Comparison of ENCODE assay signal across 22 cellular contexts in genomic region chr4:3703677-3704521, GRCh38.
DNase-seq lines count a peak whose midpoint lies in the region; ATAC-seq, FAIRE-seq and TF ChIP-seq lines count a peak whose summit lies in the region.
"Had no signal": no experiment of that assay in that cellular context is flagged by ENCODE, and none has a peak within 500 bp of the region (broad histone marks: within the 10 kb centered on the region; RNA-seq: fewer than 3 reads in every experiment).

No MANE protein-coding gene starts in this region.

- no peaks in the 10 kb centered on the region for H3K79me1 ChIP-seq in H1 (ENCODE audit: low read depth, low read length)

- no peak for TF ChIP-seq RAD21 in HCT116 (IDR thresholded peaks at IDR 0.05; ENCODE audit: low read depth)
- no peak for TF ChIP-seq RAD21 in H1 (IDR thresholded peaks at IDR 0.05 in 1 of 2, conservative IDR thresholded peaks at IDR 0.05 in 1 of 2; ENCODE audit: low read depth in 2 of 2, low read length in 2 of 2)

- no TSS peak for BruUV-seq in HCT116 (replicated peaks; lab: Mats Ljungman, UMichigan)

- H3K18ac ChIP-seq in H1 (ENCODE audit: extremely low read depth, low read length), result no peak overlapping the region

- no peak for TF ChIP-seq CTCF in BE2C (IDR thresholded peaks at IDR 0.05; ENCODE audit: low read depth, low read length)
- no peak for TF ChIP-seq CTCF in HCT116 (IDR thresholded peaks at IDR 0.05 in 2 of 3, conservative IDR thresholded peaks at IDR 0.05 in 1 of 3; ENCODE audit: borderline replicate concordance in 1 of 3, insufficient read depth in 1 of 3, low read depth in 2 of 3, low read length in 2 of 3)
- no peak for TF ChIP-seq CTCF in H1 (IDR thresholded peaks at IDR 0.05; ENCODE audit: control extremely low read depth in 1 of 3, insufficient read depth in 1 of 3, low read depth in 1 of 3, low read length in 3 of 3)
- no peak for TF ChIP-seq CTCF in nephron progenitor cell (IDR thresholded peaks at IDR 0.05)

- no peak overlapping the region for H3K56ac ChIP-seq in H1 (replicated peaks; ENCODE audit: insufficient read length, low read depth, low read length)

- 0 out of 2 replicates have a peak overlapping the region, but pooled peaks have one; percentile 28 for H2AK5ac ChIP-seq in H1 (ENCODE audit: low read depth, low read length)

- H3K14ac ChIP-seq in H1 (ENCODE audit: insufficient read length), result no peak overlapping the region

- H3K9ac ChIP-seq in HCT116 (ENCODE audit: low read length) (no peak overlapping the region), H1 (replicated peaks in 1 of 4; ENCODE audit: extremely low read depth in 1 of 4, low read depth in 3 of 4, low read length in 3 of 4) (no peak overlapping the region)

- H4K8ac ChIP-seq in H1 (ENCODE audit: extremely low read depth, insufficient read depth, low read length), result no peak overlapping the region

- H3K9me3 ChIP-seq in BE2C (no peaks in the 10 kb centered on the region), HCT116 (ENCODE audit: control insufficient read depth in 1 of 2, insufficient read depth in 1 of 2, low read depth in 1 of 2, low read length in 2 of 2) (no peaks in the 10 kb centered on the region), H1 (ENCODE audit: insufficient read depth in 2 of 2, low read depth in 1 of 2, low read length in 1 of 2) (no peaks in the 10 kb centered on the region)
- H3K9me3 ChIP-seq: Peyer's patch, upper lobe of left lung had no signal

- H3K36me3 ChIP-seq in BE2C, result no peaks in the 10 kb centered on the region
- H3K36me3 ChIP-seq in HCT116 (ENCODE audit: control insufficient read depth in 1 of 2, insufficient read depth in 2 of 2, low read length in 2 of 2), result no peaks in the 10 kb centered on the region
- no peaks in the 10 kb centered on the region for H3K36me3 ChIP-seq in H1 (ENCODE audit: control insufficient read depth in 2 of 4, insufficient read depth in 4 of 4, low read length in 3 of 4)
- H3K36me3 ChIP-seq: Peyer's patch, upper lobe of left lung had no signal

- no peak overlapping the region for H3K23ac ChIP-seq in H1 (ENCODE audit: insufficient read length)

- H2AFZ ChIP-seq in HCT116 (ENCODE audit: low read depth, low read length, poor library complexity, severe bottlenecking) (no peak overlapping the region), H1 (ENCODE audit: low read length) (0 out of 2 replicates have a peak overlapping the region, but pooled peaks have one; percentile 45)

- 59% methylated on average over 29 of the region's 29 CpGs; no CpG with 5 or more reads in 1 of the 2 experiments for WGBS in H1 (ENCODE audit: extremely low coverage in 1 of 2, insufficient coverage in 1 of 2, insufficient read length in 1 of 2, insufficient replicate concordance in 2 of 2, low coverage in 1 of 2, low lambda C conversion rate in 2 of 2, missing lambda C conversion rate in 1 of 2), 2 experiments

- no peak overlapping the region for H3K27ac ChIP-seq in HCT116 (ENCODE audit: low read depth, low read length)
- no peak overlapping the region for H3K27ac ChIP-seq in H1 (ENCODE audit: low read depth, low read length)
- H3K27ac ChIP-seq: Peyer's patch, upper lobe of left lung had no signal

- no peak overlapping the region for H3K4me3 Mint-ChIP-seq in nephron progenitor cell
- H3K4me3 Mint-ChIP-seq: activated CD4-positive, alpha-beta T cell treated with anti-CD3 and anti-CD28 coated beads for 36 hours; activated CD8-positive, alpha-beta memory T cell treated with anti-CD3 and anti-CD28 coated beads, Interleukin-2, amount 10 ng/mL, durations not matched to agents 7 days and 5 days; CD8-positive, alpha-beta memory T cell; immature natural killer cell; stimulated activated naive CD8-positive, alpha-beta T cell treated with anti-CD3 and anti-CD28 coated beads, Interleukin-15, Interleukin-2, amounts not matched to agents 100 ng/mL and 50 ng/mL, for 24 hours had no signal

- no peak overlapping the region for H3K27ac Mint-ChIP-seq in nephron progenitor cell
- H3K27ac Mint-ChIP-seq: activated CD4-positive, alpha-beta T cell treated with anti-CD3 and anti-CD28 coated beads for 36 hours; activated CD8-positive, alpha-beta memory T cell treated with anti-CD3 and anti-CD28 coated beads, Interleukin-2, amount 10 ng/mL, durations not matched to agents 7 days and 5 days; CD8-positive, alpha-beta memory T cell; immature natural killer cell; nephron; stimulated activated naive CD8-positive, alpha-beta T cell treated with anti-CD3 and anti-CD28 coated beads, Interleukin-15, Interleukin-2, amounts not matched to agents 100 ng/mL and 50 ng/mL, for 24 hours had no signal

- TF ChIP-seq EP300 in H1 (IDR thresholded peaks at IDR 0.05; ENCODE audit: borderline replicate concordance in 1 of 2, low read depth in 2 of 2, low read length in 2 of 2), result no peak

- H2BK5ac ChIP-seq in H1 (ENCODE audit: low read depth, low read length), result no peak overlapping the region

- 0 out of 2 replicates have a peak overlapping the region, but pooled peaks have one; percentile 61 for H2BK15ac ChIP-seq in H1 (ENCODE audit: low read length)

- H3K23me2 ChIP-seq in H1 (ENCODE audit: low read depth, low read length), result no peaks in the 10 kb centered on the region

- H3K4me2 ChIP-seq in HCT116 (ENCODE audit: low read length) (no peak overlapping the region), H1 (ENCODE audit: insufficient read depth in 1 of 2, low read depth in 2 of 2, low read length in 2 of 2) (no peak overlapping the region)

- no peak for TF ChIP-seq POLR2A in HCT116 (IDR thresholded peaks at IDR 0.05; ENCODE audit: borderline replicate concordance, extremely low read depth, insufficient read depth, insufficient read length)
- TF ChIP-seq POLR2A in H1 (IDR thresholded peaks at IDR 0.05; ENCODE audit: control extremely low read depth in 1 of 2, low read depth in 2 of 2, low read length in 2 of 2), result no peak

- no peak for FAIRE-seq in H1 (lab: Jason Lieb, UNC)

- H3K27me3 ChIP-seq in BE2C, result no peaks in the 10 kb centered on the region
- H3K27me3 ChIP-seq in HCT116 (ENCODE audit: insufficient read depth, low read length), result peaks cover 16% of the 10 kb centered on the region; the same call in 1 of the 2 replicates
- no peaks in the 10 kb centered on the region; a peak in 1 of 7 replicates for H3K27me3 ChIP-seq in H1 (replicated peaks in 1 of 4; ENCODE audit: control insufficient read depth in 3 of 4, extremely low read depth in 1 of 4, insufficient read depth in 3 of 4, low read length in 3 of 4)
- H3K27me3 ChIP-seq: Peyer's patch had no signal

- peak; percentile 35; the same call in 1 of the 2 replicates for ATAC-seq in HCT116
- no peak for ATAC-seq in HG02884 (IDR thresholded peaks at IDR 0.05; ENCODE audit: unreplicated experiment)
- ATAC-seq in HG03095 (IDR thresholded peaks at IDR 0.05; ENCODE audit: unreplicated experiment), result no peak
- ATAC-seq: activated CD4-positive, alpha-beta T cell treated with anti-CD3 and anti-CD28 coated beads for 36 hours; activated CD8-positive, alpha-beta memory T cell treated with anti-CD3 and anti-CD28 coated beads, Interleukin-2, amount 10 ng/mL, durations not matched to agents 7 days and 5 days had no signal

- CTCF ChIA-PET in HCT116 (lab: Charles Lee), result no interaction called here
- CTCF ChIA-PET in H1 (lab: Charles Lee; ENCODE audit: partially characterized antibody), result interaction anchor here (0.9 to 2.9 kb wide), 12 partner anchors 8 to 246 kb away, joined by 3 to 9 read pairs (median 4); no protein-coding TSS in a partner anchor

- peaks cover 16% of the 10 kb centered on the region for H3K27me3 Mint-ChIP-seq in nephron progenitor cell (ENCODE audit: low read depth, poor library complexity)

- peaks cover 45% of the 10 kb centered on the region for H3K4me1 Mint-ChIP-seq in nephron progenitor cell
- H3K4me1 Mint-ChIP-seq: activated CD4-positive, alpha-beta T cell treated with anti-CD3 and anti-CD28 coated beads for 36 hours; activated CD8-positive, alpha-beta memory T cell treated with anti-CD3 and anti-CD28 coated beads, Interleukin-2, amount 10 ng/mL, durations not matched to agents 7 days and 5 days; CD8-positive, alpha-beta memory T cell; immature natural killer cell had no signal

- no peaks in the 10 kb centered on the region for H3K9me3 Mint-ChIP-seq in nephron progenitor cell
- H3K9me3 Mint-ChIP-seq: immature natural killer cell; nephron; stimulated activated naive CD8-positive, alpha-beta T cell treated with anti-CD3 and anti-CD28 coated beads, Interleukin-15, Interleukin-2, amounts not matched to agents 100 ng/mL and 50 ng/mL, for 24 hours had no signal

- POLR2A ChIA-PET in HCT116 (lab: Charles Lee), result no interaction called here
- POLR2A ChIA-PET in H1 (lab: Charles Lee; ENCODE audit: partially characterized antibody), result no interaction called here

- H3K4me3 ChIP-seq in BE2C (ENCODE audit: low read depth, low read length) (no peak overlapping the region), HCT116 (replicated peaks in 1 of 2; ENCODE audit: low read depth in 1 of 2, low read length in 2 of 2) (no peak overlapping the region), H1 (ENCODE audit: extremely low read depth in 1 of 4, insufficient read depth in 2 of 4, low read depth in 3 of 4, low read length in 4 of 4) (no peak overlapping the region)
- H3K4me3 ChIP-seq: Peyer's patch, upper lobe of left lung had no signal

- H4K20me1 ChIP-seq in HCT116 (ENCODE audit: insufficient read depth) (no peaks in the 10 kb centered on the region), H1 (replicated peaks in 1 of 2; ENCODE audit: control insufficient read depth in 1 of 2, insufficient read depth in 2 of 2, low read length in 2 of 2) (no peaks in the 10 kb centered on the region)

- peaks cover 19% of the 10 kb centered on the region for H3K4me1 ChIP-seq in BE2C
- H3K4me1 ChIP-seq in HCT116 (ENCODE audit: control insufficient read depth in 1 of 2, insufficient read depth in 2 of 2, low read length in 2 of 2), result no peaks in the 10 kb centered on the region
- H3K4me1 ChIP-seq in H1 (replicated peaks in 1 of 4; ENCODE audit: control insufficient read depth in 3 of 4, insufficient read depth in 4 of 4, low read length in 3 of 4), result peaks cover 0 to 18% (median 7%) of the 10 kb centered on the region in 4 experiments; a peak in 6 of 7 replicates
- H3K4me1 ChIP-seq: Peyer's patch, upper lobe of left lung had no signal

- no peaks in the 10 kb centered on the region for H3K9me2 ChIP-seq in HCT116 (ENCODE audit: insufficient read depth)

- intact Hi-C loops in HCT116 (cut with micrococcal nuclease), result no loop called here

- H2BK12ac ChIP-seq in H1 (ENCODE audit: low read depth, low read length), result peak overlapping the region; percentile 46; the same call in 1 of the 2 replicates

- no peak overlapping the region for H4K5ac ChIP-seq in H1 (ENCODE audit: insufficient read length, low read depth, low read length)

- no peak overlapping the region for H2BK20ac ChIP-seq in H1 (ENCODE audit: low read length)

- peak; percentile 6 for DNase-seq in BE2C
- DNase-seq in HCT116 (ENCODE audit: low read depth, low spot score), result no peak
- DNase-seq in H1 (ENCODE audit: low read depth in 1 of 2, low spot score in 2 of 2), result no peak
- DNase-seq in nephron progenitor cell, result peak; percentile 41
- DNase-seq in stimulated activated CD8-positive, alpha-beta memory T cell treated with anti-CD3 and anti-CD28 coated beads, Interleukin-4, amount 100 ng/mL, for 48 hours, result no peak
- no peak for DNase-seq in activated CD8-positive, alpha-beta memory T cell treated with anti-CD3 and anti-CD28 coated beads, Interleukin-2, amount 50 U/mL, for 4 hours
- DNase-seq: activated CD4-positive, alpha-beta T cell treated with anti-CD3 and anti-CD28 coated beads for 36 hours; activated CD8-positive, alpha-beta memory T cell treated with anti-CD3 and anti-CD28 coated beads, Interleukin-2, amount 10 ng/mL, durations not matched to agents 7 days and 5 days; activated effector memory CD4-positive, alpha-beta T cell treated with Interleukin-2 at 50 U/mL for 16 hours; EL; HCEC 1CT; immature natural killer cell; KG1; NCI-H1048; NCI-H82 had no signal

- no peak overlapping the region for H3K4ac ChIP-seq in H1 (replicated peaks; ENCODE audit: insufficient read length, low read depth, low read length)

- RAD21 ChIA-PET in HCT116 (lab: Charles Lee; ENCODE audit: low non-redundant PET in 1 of 2, low total read pairs in 2 of 2, uncharacterized antibody in 2 of 2, unreplicated experiment in 2 of 2), result no interaction called here

- no peak overlapping the region for H2BK120ac ChIP-seq in H1 (replicated peaks; ENCODE audit: low read depth, low read length)

- no peaks in the 10 kb centered on the region for H3K36me3 Mint-ChIP-seq in nephron progenitor cell (ENCODE audit: low read depth)
- H3K36me3 Mint-ChIP-seq: activated CD8-positive, alpha-beta memory T cell treated with anti-CD3 and anti-CD28 coated beads, Interleukin-2, amount 10 ng/mL, durations not matched to agents 7 days and 5 days; CD8-positive, alpha-beta memory T cell; immature natural killer cell had no signal

- no peaks in the 10 kb centered on the region for H3K79me2 ChIP-seq in HCT116 (ENCODE audit: insufficient read depth, low read length)
- no peaks in the 10 kb centered on the region for H3K79me2 ChIP-seq in H1 (ENCODE audit: control insufficient read depth in 1 of 2, insufficient read depth in 2 of 2, low read length in 2 of 2)

- no peak overlapping the region for H4K91ac ChIP-seq in H1 (replicated peaks; ENCODE audit: insufficient read length, low read length)

Comparison
In these comparisons a context has a peak if more than half of its experiments do, and no peak if none do; other contexts are left out.
1. DNase-seq: peak in BE2C (single experiment) and nephron progenitor cell (single experiment); none in HCT116 (single experiment), H1 (0 of 2), stimulated activated CD8-positive, alpha-beta memory T cell treated with anti-CD3 and anti-CD28 coated beads, Interleukin-4, amount 100 ng/mL, for 48 hours (single experiment) and activated CD8-positive, alpha-beta memory T cell treated with anti-CD3 and anti-CD28 coated beads, Interleukin-2, amount 50 U/mL, for 4 hours (single experiment).